ENCODE assay signal across 11 cellular contexts in genomic region chr12:96240656-96241055, GRCh38. TPM values are rescaled to one million over a fixed set of nuclear protein-coding genes. Genes with fewer than 3 reads are reported as not detected.
A peak's percentile ranks its signal among the peaks of the same experiment; 100 is the strongest.
DNase-seq lines count a peak whose midpoint lies in the region; ATAC-seq and TF ChIP-seq lines count a peak whose summit lies in the region.
"Had no signal": no experiment of that assay in that cellular context is flagged by ENCODE, and none has a peak within 500 bp of the region (broad histone marks: within the 10 kb centered on the region; RNA-seq: fewer than 3 reads in every experiment).

No MANE protein-coding gene starts in this region.

- H3K56ac ChIP-seq in H9 (ENCODE audit: insufficient read length, low read depth, low read length), result no peak overlapping the region

- H2BK20ac ChIP-seq in H9 (ENCODE audit: low read depth, low read length, poor library complexity, severe bottlenecking), result no peak overlapping the region

- H3K4me1 ChIP-seq in gastrocnemius medialis (peaks cover 20 to 48% of the 10 kb centered on the region in 2 donors), H9 (ENCODE audit: insufficient read depth, low read length) (no peaks in the 10 kb centered on the region)

- no peak overlapping the region for H3K14ac ChIP-seq in H9 (ENCODE audit: insufficient read depth, low read length)

- no peak overlapping the region for H3K18ac ChIP-seq in H9 (ENCODE audit: insufficient read length, low read depth, low read length)

- H2AK5ac ChIP-seq in H9 (ENCODE audit: insufficient read length, low read length), result no peak overlapping the region

- intact Hi-C loops in gastrocnemius medialis (cut with DNase I; ENCODE audit: low total_unique reads), result no loop called here

- H3K79me1 ChIP-seq in H9 (ENCODE audit: insufficient read depth, low read depth, low read length, poor library complexity, severe bottlenecking), result no peaks in the 10 kb centered on the region

- no peak for TF ChIP-seq POLR2A in gastrocnemius medialis (IDR thresholded peaks at IDR 0.05)

- H2BK5ac ChIP-seq in H9 (ENCODE audit: insufficient read length, low read length), result no peak overlapping the region

- H2AFZ ChIP-seq in H9 (ENCODE audit: low read length), result no peak overlapping the region

- H4K5ac ChIP-seq in H9 (ENCODE audit: insufficient read length, low read depth, low read length), result no peak overlapping the region

- no peak overlapping the region for H3K23ac ChIP-seq in H9 (ENCODE audit: insufficient read length, low read depth, low read length)

- H3K9ac ChIP-seq in H9 (ENCODE audit: extremely low read depth, insufficient read length, low read length), result no peak overlapping the region

- no peak overlapping the region for H3T11ph ChIP-seq in H9 (ENCODE audit: low read length)

- H3K23me2 ChIP-seq in H9 (ENCODE audit: insufficient read length, low read depth, low read length, poor library complexity, severe bottlenecking), result no peaks in the 10 kb centered on the region

- no CpG with 5 or more reads among the region's 11 CpGs for WGBS in H9 (ENCODE audit: extremely low coverage, insufficient read length, low lambda C conversion rate)

- H3K79me2 ChIP-seq in H9 (ENCODE audit: insufficient read depth, low read length), result no peaks in the 10 kb centered on the region

- no peak overlapping the region for H3K4me3 ChIP-seq in gastrocnemius medialis

- no peak overlapping the region for H2BK15ac ChIP-seq in H9 (ENCODE audit: low read depth, low read length)

- H4K91ac ChIP-seq in H9 (ENCODE audit: insufficient read length, low read depth, low read length), result no peak overlapping the region

- no peaks in the 10 kb centered on the region for H3K36me3 ChIP-seq in gastrocnemius medialis

- no peaks in the 10 kb centered on the region for H4K20me1 ChIP-seq in H9 (ENCODE audit: control insufficient read depth, insufficient read depth, insufficient read length)

- no peak overlapping the region for H3K27ac Mint-ChIP-seq in T-helper 17 cell
- peak overlapping the region in 1 of 3 experiments; percentile 29; a peak in 3 of 7 replicates for H3K27ac Mint-ChIP-seq in H9
- no peak overlapping the region for H3K27ac Mint-ChIP-seq in progenitor cell of endocrine pancreas

- no peak overlapping the region for H4K8ac ChIP-seq in H9 (replicated peaks; ENCODE audit: insufficient read length, low read depth, low read length)

- H3K9me3 Mint-ChIP-seq in H9 (no peaks in the 10 kb centered on the region), progenitor cell of endocrine pancreas (ENCODE audit: low read depth) (no peaks in the 10 kb centered on the region)

- in situ Hi-C loops in gastrocnemius medialis (cut with MboI; ENCODE audit: low sequenced_read_pairs in 4 of 4), result no loop called here

- H3K4me3 Mint-ChIP-seq in T-helper 17 cell (peak overlapping the region; percentile 33), H9 (no peak overlapping the region), progenitor cell of endocrine pancreas (ENCODE audit: low read depth) (no peak overlapping the region)

- H3K4ac ChIP-seq in H9 (ENCODE audit: low read depth, low read length), result no peak overlapping the region

- H3K27me3 ChIP-seq in gastrocnemius medialis, result peaks cover 9 to 15% (median 13%) of the 10 kb centered on the region in 3 donors
- H3K27me3 ChIP-seq in H9 (ENCODE audit: insufficient read depth, low read length), result no peaks in the 10 kb centered on the region

- no peak overlapping the region for H3K4me2 ChIP-seq in H9 (ENCODE audit: insufficient read depth, insufficient read length, low read length)

- H3K36me3 Mint-ChIP-seq in T-helper 17 cell (ENCODE audit: low read depth) (peaks cover 5% of the 10 kb centered on the region), H9 (ENCODE audit: insufficient read depth in 1 of 3, low read depth in 3 of 3) (no peaks in the 10 kb centered on the region), progenitor cell of endocrine pancreas (ENCODE audit: insufficient read depth) (no peaks in the 10 kb centered on the region)

- ATAC-seq in T-helper 17 cell (no peak), gastrocnemius medialis (no peak), GM21447 (IDR thresholded peaks at IDR 0.05; ENCODE audit: unreplicated experiment) (no peak)
- ATAC-seq: PC-3 had no signal

- H3K27me3 Mint-ChIP-seq in T-helper 17 cell (no peaks in the 10 kb centered on the region), H9 (ENCODE audit: low read depth) (no peaks in the 10 kb centered on the region), progenitor cell of endocrine pancreas (no peaks in the 10 kb centered on the region)

- H2BK120ac ChIP-seq in H9 (ENCODE audit: low read depth, low read length, poor library complexity, severe bottlenecking), result no peak overlapping the region

- H2BK12ac ChIP-seq in H9 (ENCODE audit: insufficient read length, low read depth, low read length), result no peak overlapping the region

- DNase-seq in Daoy (ENCODE audit: low read depth) (peak; percentile 35), T-helper 17 cell (no peak), fibroblast of peridontal ligament (ENCODE audit: extremely low read depth) (peak; percentile 44), gastrocnemius medialis (no peak), H9 (no peak), progenitor cell of endocrine pancreas (ENCODE audit: low spot score, unreplicated experiment) (no peak)
- DNase-seq: anterior cingulate cortex, MM.1S, PC-3 had no signal

- no peak for TF ChIP-seq CTCF in gastrocnemius medialis (IDR thresholded peaks at IDR 0.05 in 4 of 5, conservative IDR thresholded peaks at IDR 0.05 in 1 of 5)
- TF ChIP-seq CTCF in H9 (conservative IDR thresholded peaks at IDR 0.05), result no peak
- no peak for TF ChIP-seq CTCF in progenitor cell of endocrine pancreas (IDR thresholded peaks at IDR 0.05; ENCODE audit: unreplicated experiment)

- H3K9me3 ChIP-seq in T-helper 17 cell (ENCODE audit: control insufficient read depth, low read length, poor library complexity, severe bottlenecking) (no peaks in the 10 kb centered on the region), gastrocnemius medialis (no peaks in the 10 kb centered on the region), H9 (ENCODE audit: control insufficient read depth, low read depth, low read length) (no peaks in the 10 kb centered on the region)

- H3K27ac ChIP-seq in gastrocnemius medialis (peak overlapping the region in 3 of 4 donors; percentile 0 to 69 (median 40)), H9 (ENCODE audit: insufficient read length, low read depth, low read length) (no peak overlapping the region)
- H3K27ac ChIP-seq: HL-60 had no signal

- H3K4me1 Mint-ChIP-seq in T-helper 17 cell (peaks cover 59% of the 10 kb centered on the region), H9 (peaks cover 0 to 6% of the 10 kb centered on the region in 2 experiments; a peak in 2 of 4 replicates), progenitor cell of endocrine pancreas (ENCODE audit: low read depth) (no peaks in the 10 kb centered on the region)

RNA-seq across cellular contexts. Expression of gene ELK3, which starts 46.5 kb away (rescaled TPM):
- 26.0 and 27.4 TPM in 2 replicates for total RNA-seq in Daoy (2014; rRNA removed; shearing (Covaris generic))
- total RNA-seq in T-helper 17 cell (10 to 100 TPM; 68.8 to 71.2 TPM), gastrocnemius medialis (1 to 10 TPM; 3.7 to 6.6 (median 4.9) TPM), H9 (2021) (9.4 and 10.1 TPM in 2 replicates), progenitor cell of endocrine pancreas (4.2 and 5.4 TPM in 2 replicates)

Comparison
In these comparisons a context has a peak if more than half of its experiments do, and no peak if none do; other contexts are left out.
1. DNase-seq: peak in Daoy (single experiment) and fibroblast of peridontal ligament (single experiment); none in T-helper 17 cell (0 of 3), gastrocnemius medialis (0 of 2), H9 (single experiment) and progenitor cell of endocrine pancreas (single experiment).